Comparison of ENCODE assay signal across 15 cellular contexts in genomic region chr10:22244001-22244400, GRCh38. TPM values are rescaled to one million over a fixed set of nuclear protein-coding genes. Genes with fewer than 3 reads are reported as not detected.
DNase-seq lines count a peak whose midpoint lies in the region; ATAC-seq and TF ChIP-seq lines count a peak whose summit lies in the region.
"Had no signal": no experiment of that assay in that cellular context is flagged by ENCODE, and none has a peak within 500 bp of the region (broad histone marks: within the 10 kb centered on the region; RNA-seq: fewer than 3 reads in every experiment).

No MANE protein-coding gene starts in this region.

- POLR2A ChIA-PET in activated CD4-positive, alpha-beta memory T cell treated with anti-CD3 and anti-CD28 coated beads for 36 hours (lab: Charles Lee) = no interaction called here
- POLR2A ChIA-PET in activated CD4-positive, alpha-beta memory T cell treated with anti-CD3 and anti-CD28 coated beads, Interleukin-2, amount 10 ng/mL, durations not matched to agents 7 days and 5 days (lab: Charles Lee) = interaction anchor here (0.9 kb wide), 1 partner anchor 16 kb away, joined by 3 read pairs; no protein-coding TSS in a partner anchor
- POLR2A ChIA-PET in PC-3 (lab: Charles Lee; ENCODE audit: unreplicated experiment) = interaction anchor here (0.6 kb wide), 1 partner anchor 73 kb away, joined by 3 read pairs; no protein-coding TSS in a partner anchor

- TF ChIP-seq CTCF in GM12873 (IDR thresholded peaks at IDR 0.05; ENCODE audit: insufficient read depth, low read depth, low read length, missing control alignments) (peak; percentile 30), PC-3 (conservative IDR thresholded peaks at IDR 0.05; ENCODE audit: low read depth, low read length) (peak; percentile 49), fibroblast of villous mesenchyme (IDR thresholded peaks at IDR 0.05; ENCODE audit: insufficient read depth, low read depth, low read length) (peak; percentile 14), ovary (IDR thresholded peaks at IDR 0.05) (no peak)

- ATAC-seq in PC-3 = no peak

- TF ChIP-seq EP300 in ovary (IDR thresholded peaks at IDR 0.05) = no peak

- CTCF ChIA-PET in activated CD4-positive, alpha-beta memory T cell treated with anti-CD3 and anti-CD28 coated beads for 36 hours (lab: Charles Lee) = interaction anchor here (0.9 to 3.2 kb wide), 4 partner anchors 11 to 748 kb away, joined by 3 to 20 read pairs (median 8); no protein-coding TSS in a partner anchor
- CTCF ChIA-PET in activated CD4-positive, alpha-beta memory T cell treated with anti-CD3 and anti-CD28 coated beads, Interleukin-2, amount 10 ng/mL, durations not matched to agents 7 days and 5 days (lab: Charles Lee) = interaction anchor here (0.6 to 1.2 kb wide), 2 partner anchors 96 to 741 kb away, joined by 3 read pairs; no protein-coding TSS in a partner anchor
- CTCF ChIA-PET in PC-3 (lab: Charles Lee) = no interaction called here

- no peak overlapping the region for H3K4me3 Mint-ChIP-seq in activated CD4-positive, alpha-beta memory T cell treated with anti-CD3 and anti-CD28 coated beads for 36 hours
- no peak overlapping the region for H3K4me3 Mint-ChIP-seq in activated CD4-positive, alpha-beta memory T cell treated with anti-CD3 and anti-CD28 coated beads, Interleukin-2, amount 10 ng/mL, durations not matched to agents 7 days and 5 days
- H3K4me3 Mint-ChIP-seq: activated B cell treated with CpG ODN at 0.5 μM for 24 hours; activated T-helper 1 cell treated with anti-CD3 and anti-CD28 coated beads, Interleukin-12 subunit alpha, Interleukin-12 subunit beta, Interleukin-2, Interleukin-4 antibody, amounts not matched to agents 30 ng/mL and 10 ng/mL and 1 ng/mL, durations not matched to agents 14 hours and 24 hours and 36 hours had no signal

- H3K9me2 ChIP-seq in PC-3 (replicated peaks; ENCODE audit: low read length) = no peaks in the 10 kb centered on the region

- no peak overlapping the region for H3K27ac Mint-ChIP-seq in activated CD4-positive, alpha-beta memory T cell treated with anti-CD3 and anti-CD28 coated beads for 36 hours
- H3K27ac Mint-ChIP-seq in activated CD4-positive, alpha-beta memory T cell treated with anti-CD3 and anti-CD28 coated beads, Interleukin-2, amount 10 ng/mL, durations not matched to agents 7 days and 5 days = no peak overlapping the region
- H3K27ac Mint-ChIP-seq: activated B cell treated with CpG ODN at 0.5 μM for 24 hours; activated T-helper 1 cell treated with anti-CD3 and anti-CD28 coated beads, Interleukin-12 subunit alpha, Interleukin-12 subunit beta, Interleukin-2, Interleukin-4 antibody, amounts not matched to agents 30 ng/mL and 10 ng/mL and 1 ng/mL, durations not matched to agents 14 hours and 24 hours and 36 hours had no signal

- H3K27me3 ChIP-seq in PC-3 (ENCODE audit: low read length) = no peaks in the 10 kb centered on the region
- no peaks in the 10 kb centered on the region for H3K27me3 ChIP-seq in ovary
- H3K27me3 ChIP-seq: upper lobe of left lung had no signal

- H3K4me1 Mint-ChIP-seq in activated CD4-positive, alpha-beta memory T cell treated with anti-CD3 and anti-CD28 coated beads for 36 hours (ENCODE audit: low read depth) = peaks cover 39% of the 10 kb centered on the region
- H3K4me1 Mint-ChIP-seq in activated CD4-positive, alpha-beta memory T cell treated with anti-CD3 and anti-CD28 coated beads, Interleukin-2, amount 10 ng/mL, durations not matched to agents 7 days and 5 days = peaks cover 26% of the 10 kb centered on the region

- TF ChIP-seq POLR2A in ovary (IDR thresholded peaks at IDR 0.05) = no peak

- H3K4me3 ChIP-seq in PC-3 (ENCODE audit: low read length) (peak overlapping the region; percentile 25; the same call in 1 of the 2 replicates), fibroblast of villous mesenchyme (ENCODE audit: low read depth, low read length) (no peak overlapping the region), ovary (no peak overlapping the region)
- H3K4me3 ChIP-seq: upper lobe of left lung had no signal

- H4K20me1 ChIP-seq in PC-3 (ENCODE audit: low read length) = no peaks in the 10 kb centered on the region

- H3K36me3 ChIP-seq in PC-3 (ENCODE audit: low read depth, low read length) (no peaks in the 10 kb centered on the region), ovary (no peaks in the 10 kb centered on the region)
- H3K36me3 ChIP-seq: upper lobe of left lung had no signal

- peak overlapping the region; percentile 58 for H3K4me2 ChIP-seq in PC-3 (ENCODE audit: low read length)

- peak overlapping the region; percentile 68 for H3K9ac ChIP-seq in PC-3 (ENCODE audit: low read length)

- 71 to 78% (median 75%) methylated on average over 4 of the region's 4 CpGs for WGBS in ovary, 3 donors

- H3K9me3 ChIP-seq in PC-3 (ENCODE audit: low read length) (no peaks in the 10 kb centered on the region), ovary (no peaks in the 10 kb centered on the region)
- H3K9me3 ChIP-seq: upper lobe of left lung had no signal

- peaks cover 3% of the 10 kb centered on the region for H3K36me3 Mint-ChIP-seq in activated CD4-positive, alpha-beta memory T cell treated with anti-CD3 and anti-CD28 coated beads for 36 hours
- H3K36me3 Mint-ChIP-seq in activated CD4-positive, alpha-beta memory T cell treated with anti-CD3 and anti-CD28 coated beads, Interleukin-2, amount 10 ng/mL, durations not matched to agents 7 days and 5 days (ENCODE audit: low read depth) = peaks cover 5% of the 10 kb centered on the region

- H3K79me2 ChIP-seq in PC-3 (ENCODE audit: low read length) = no peaks in the 10 kb centered on the region

- H3F3A ChIP-seq in PC-3 (ENCODE audit: low read length, unreplicated experiment) = peaks cover 6% of the 10 kb centered on the region

- H3K4me1 ChIP-seq in PC-3 (ENCODE audit: insufficient read depth, low read length) = peaks cover 61% of the 10 kb centered on the region
- H3K4me1 ChIP-seq in ovary (ENCODE audit: insufficient read depth) = peaks cover 2% of the 10 kb centered on the region

- DNase-seq in activated CD4-positive, alpha-beta memory T cell treated with anti-CD3 and anti-CD28 coated beads for 36 hours = peak; percentile 17
- no peak for DNase-seq in activated CD4-positive, alpha-beta memory T cell treated with anti-CD3 and anti-CD28 coated beads, Interleukin-2, amount 10 ng/mL, durations not matched to agents 7 days and 5 days
- DNase-seq in PC-3 = no peak
- DNase-seq in fibroblast of villous mesenchyme (ENCODE audit: low read depth) = no peak
- no peak for DNase-seq in AG08395 (ENCODE audit: low spot score)
- no peak for DNase-seq in ovary
- DNase-seq in stimulated activated CD4-positive, alpha-beta T cell treated with anti-CD3 and anti-CD28 coated beads, Interleukin-15, amount 100 ng/mL, for 24 hours = no peak
- DNase-seq: activated B cell treated with CpG ODN at 0.5 μM for 24 hours, Kasumi-1, kidney, NCI-H510A, upper lobe of left lung had no signal

- intact Hi-C loops in activated CD4-positive, alpha-beta memory T cell treated with anti-CD3 and anti-CD28 coated beads for 36 hours (cut with micrococcal nuclease) = loop anchor here (10.0 kb wide), 1 partner anchor 441 kb away; no protein-coding TSS in a partner anchor
- intact Hi-C loops in PC-3 (cut with micrococcal nuclease) (loop anchor here (5.0 kb wide), 1 partner anchor 157 kb away; no protein-coding TSS in a partner anchor), ovary (cut with DNase I) (no loop called here)

- BruUV-seq in PC-3 (replicated peaks; lab: Mats Ljungman, UMichigan) = no TSS peak

- H3K27ac ChIP-seq in PC-3 (ENCODE audit: low read length) (peak overlapping the region; percentile 99), ovary (no peak overlapping the region)
- H3K27ac ChIP-seq: upper lobe of left lung had no signal

- H2AFZ ChIP-seq in PC-3 (ENCODE audit: low read length) = no peak overlapping the region

- no peaks in the 10 kb centered on the region for H3K9me3 Mint-ChIP-seq in activated CD4-positive, alpha-beta memory T cell treated with anti-CD3 and anti-CD28 coated beads for 36 hours
- no peaks in the 10 kb centered on the region for H3K9me3 Mint-ChIP-seq in activated CD4-positive, alpha-beta memory T cell treated with anti-CD3 and anti-CD28 coated beads, Interleukin-2, amount 10 ng/mL, durations not matched to agents 7 days and 5 days
- H3K9me3 Mint-ChIP-seq: activated B cell treated with CpG ODN at 0.5 μM for 24 hours had no signal

- peaks cover 4% of the 10 kb centered on the region for H3K27me3 Mint-ChIP-seq in activated CD4-positive, alpha-beta memory T cell treated with anti-CD3 and anti-CD28 coated beads for 36 hours
- H3K27me3 Mint-ChIP-seq in activated CD4-positive, alpha-beta memory T cell treated with anti-CD3 and anti-CD28 coated beads, Interleukin-2, amount 10 ng/mL, durations not matched to agents 7 days and 5 days = peaks cover 13% of the 10 kb centered on the region

RNA-seq across cellular contexts. Expression of gene EBLN1, which starts 26.2 kb away (rescaled TPM):
- total RNA-seq in activated CD4-positive, alpha-beta memory T cell treated with anti-CD3 and anti-CD28 coated beads for 36 hours = not detected
- not detected for total RNA-seq in activated CD4-positive, alpha-beta memory T cell treated with anti-CD3 and anti-CD28 coated beads, Interleukin-2, amount 10 ng/mL, durations not matched to agents 7 days and 5 days
- total RNA-seq in PC-3 (2014; rRNA removed) (not detected in 2 replicates), fibroblast of villous mesenchyme (not detected in 2 replicates), ovary (not detected)
- polyA plus RNA-seq in ovary = not detected
- total RNA-seq: activated B cell treated with CpG ODN at 0.5 μM for 24 hours; activated T-helper 1 cell treated with anti-CD3 and anti-CD28 coated beads, Interleukin-12 subunit alpha, Interleukin-12 subunit beta, Interleukin-2, Interleukin-4 antibody, amounts not matched to agents 30 ng/mL and 10 ng/mL and 1 ng/mL, durations not matched to agents 14 hours and 24 hours and 36 hours; kidney; mesenteric fat pad; upper lobe of left lung had no signal

Comparison
In these comparisons a context has a peak if more than half of its experiments do, and no peak if none do; other contexts are left out.
1. CTCF ChIP-seq: peak in GM12873 (single experiment), PC-3 (single experiment) and fibroblast of villous mesenchyme (single experiment); none in ovary (0 of 3).
2. intact Hi-C loops: an anchor here in activated CD4-positive, alpha-beta memory T cell treated with anti-CD3 and anti-CD28 coated beads for 36 hours (10.0 kb wide) and PC-3 (5.0 kb wide); none called in ovary.